22 cellular contexts compared by ENCODE assay signal in genomic region chr22:49768511-49768910, GRCh38. TPM values are rescaled to one million over a fixed set of nuclear protein-coding genes. Genes with fewer than 3 reads are reported as not detected.
DNase-seq lines count a peak whose midpoint lies in the region; ATAC-seq and TF ChIP-seq lines count a peak whose summit lies in the region.
"Had no signal": no experiment of that assay in that cellular context is flagged by ENCODE, and none has a peak within 500 bp of the region (broad histone marks: within the 10 kb centered on the region; RNA-seq: fewer than 3 reads in every experiment).

No MANE protein-coding gene starts in this region.

- H3K9me3 Mint-ChIP-seq in endodermal cell = peaks cover 12% of the 10 kb centered on the region

- H3K9ac ChIP-seq in endodermal cell (ENCODE audit: extremely low read depth, low read length, poor library complexity, severe bottlenecking) = no peak overlapping the region
- H3K9ac ChIP-seq: KMS-11, parathyroid adenoma had no signal

- peaks cover 12% of the 10 kb centered on the region for H3K36me3 Mint-ChIP-seq in endodermal cell (ENCODE audit: low read depth)

- H3K4me1 ChIP-seq in endodermal cell (ENCODE audit: control insufficient read depth, insufficient read depth, low read length) = no peaks in the 10 kb centered on the region
- H3K4me1 ChIP-seq: parathyroid adenoma, tibial artery had no signal

- no peak overlapping the region for H3K27ac Mint-ChIP-seq in endodermal cell
- H3K27ac Mint-ChIP-seq: activated naive CD8-positive, alpha-beta T cell treated with anti-CD3 and anti-CD28 coated beads, Interleukin-2, amount 50 U/mL, for 24 hours; stimulated activated naive CD8-positive, alpha-beta T cell treated with anti-CD3 and anti-CD28 coated beads, Interleukin-15, Interleukin-2, amounts not matched to agents 100 ng/mL and 50 ng/mL, for 24 hours had no signal

- H3K4me3 ChIP-seq in choroid plexus epithelial cell (ENCODE audit: low read depth, low read length) (no peak overlapping the region), endodermal cell (ENCODE audit: low read length) (no peak overlapping the region)
- H3K4me3 ChIP-seq: tibial artery had no signal

- no peaks in the 10 kb centered on the region for H3K27me3 ChIP-seq in endodermal cell (ENCODE audit: control insufficient read depth, insufficient read depth, low read length, poor library complexity, severe bottlenecking)
- H3K27me3 ChIP-seq: brain microvascular endothelial cell, tibial artery had no signal

- no peak overlapping the region for H3K4me3 Mint-ChIP-seq in endodermal cell
- H3K4me3 Mint-ChIP-seq: activated naive CD8-positive, alpha-beta T cell treated with anti-CD3 and anti-CD28 coated beads, Interleukin-2, amount 50 U/mL, for 24 hours; H9; stimulated activated naive CD8-positive, alpha-beta T cell treated with anti-CD3 and anti-CD28 coated beads, Interleukin-15, Interleukin-2, amounts not matched to agents 100 ng/mL and 50 ng/mL, for 24 hours had no signal

- H3K9me3 ChIP-seq in endodermal cell (ENCODE audit: control insufficient read depth, low read length) = peaks cover 9% of the 10 kb centered on the region

- peaks cover 12% of the 10 kb centered on the region for H3K36me3 ChIP-seq in endodermal cell (ENCODE audit: control insufficient read depth, insufficient read depth, low read length)

- whole genome bisulfite sequencing in endodermal cell (ENCODE audit: insufficient coverage in 1 of 2, insufficient read length in 1 of 2), 2 experiments = 86 to 90% methylated on average over 9 to 10 of the region's 10 CpGs

- H3K27ac ChIP-seq in endodermal cell (ENCODE audit: low read depth, low read length) = no peak overlapping the region
- H3K27ac ChIP-seq: brain microvascular endothelial cell, KMS-11, parathyroid adenoma, tibial artery had no signal

- TF ChIP-seq CTCF in choroid plexus epithelial cell (conservative IDR thresholded peaks at IDR 0.05; ENCODE audit: low read depth, low read length) (no peak), omental fat pad (IDR thresholded peaks at IDR 0.05) (no peak), endodermal cell (conservative IDR thresholded peaks at IDR 0.05) (no peak)

- no peaks in the 10 kb centered on the region for H3K27me3 Mint-ChIP-seq in endodermal cell (ENCODE audit: insufficient read depth)
- H3K27me3 Mint-ChIP-seq: activated naive CD8-positive, alpha-beta T cell treated with anti-CD3 and anti-CD28 coated beads, Interleukin-2, amount 50 U/mL, for 24 hours; naive B cell; stimulated activated naive CD8-positive, alpha-beta T cell treated with anti-CD3 and anti-CD28 coated beads, Interleukin-15, Interleukin-2, amounts not matched to agents 100 ng/mL and 50 ng/mL, for 24 hours had no signal

- no peaks in the 10 kb centered on the region for H3K4me1 Mint-ChIP-seq in endodermal cell

- peak; percentile 17 for DNase-seq in left ventricle myocardium superior
- DNase-seq in Right ventricle myocardium superior = no peak
- DNase-seq in choroid plexus epithelial cell (ENCODE audit: low read depth) = peak; percentile 48
- DNase-seq in omental fat pad (ENCODE audit: low spot score) = peak; percentile 16
- no peak for DNase-seq in endodermal cell
- no peak for DNase-seq in activated CD4-positive, alpha-beta T cell treated with anti-CD3 and anti-CD28 coated beads for 48 hours
- DNase-seq: activated CD4-positive, alpha-beta T cell treated with anti-CD3 and anti-CD28 coated beads, Interleukin-2, amount 50 U/mL, for 4 hours; activated naive CD8-positive, alpha-beta T cell treated with anti-CD3 and anti-CD28 coated beads, Interleukin-2, amount 50 U/mL, for 24 hours; brain microvascular endothelial cell; cortex of kidney; H9; naive B cell; NCI-H1694 treated with DMSO at 0.1 percent for 48 hours; NCI-H748 treated with DMSO at 0.1 percent for 48 hours; OCI-M1; small intestine; stimulated activated CD4-positive, alpha-beta T cell treated with anti-CD3 and anti-CD28 coated beads, Interleukin-4, amount 100 ng/mL, for 1 hour had no signal

- ATAC-seq in left ventricle myocardium superior = no peak
- ATAC-seq in Right ventricle myocardium superior (ENCODE audit: poor library complexity) = no peak
- ATAC-seq in omental fat pad (ENCODE audit: low FRiP score) = no peak
- ATAC-seq in HG02885 (IDR thresholded peaks at IDR 0.05; ENCODE audit: poor library complexity, unreplicated experiment) = no peak
- ATAC-seq: activated naive CD8-positive, alpha-beta T cell treated with anti-CD3 and anti-CD28 coated beads, Interleukin-2, amount 50 U/mL, for 24 hours had no signal

- intact Hi-C loops in left ventricle myocardium superior (cut with micrococcal nuclease) (no loop called here), Right ventricle myocardium superior (cut with DNase I) (no loop called here)

RNA-seq across cellular contexts. Expression of gene BRD1, which starts 59.2 kb away (rescaled TPM):
- 18.7 TPM for total RNA-seq in left ventricle myocardium superior
- 15.9 TPM for total RNA-seq in Right ventricle myocardium superior
- 10 to 100 TPM; 21.0 to 57.3 (median 33.8) TPM for total RNA-seq in omental fat pad
- total RNA-seq in endodermal cell = 10 to 100 TPM; 49.5 to 54.9 TPM
- 39.8 TPM for polyA plus RNA-seq in endodermal cell (2013, experiment 1 of 2)
- polyA plus RNA-seq in endodermal cell (2013, experiment 2 of 2) = 36.7 TPM

Comparison
In these comparisons a context has a peak if more than half of its experiments do, and no peak if none do; other contexts are left out.
1. DNase-seq: peak in left ventricle myocardium superior (single experiment), choroid plexus epithelial cell (single experiment) and omental fat pad (single experiment); none in Right ventricle myocardium superior (single experiment), endodermal cell (single experiment) and activated CD4-positive, alpha-beta T cell treated with anti-CD3 and anti-CD28 coated beads for 48 hours (single experiment).